28 cellular contexts compared by ENCODE assay signal in the genomic region with DNA sequence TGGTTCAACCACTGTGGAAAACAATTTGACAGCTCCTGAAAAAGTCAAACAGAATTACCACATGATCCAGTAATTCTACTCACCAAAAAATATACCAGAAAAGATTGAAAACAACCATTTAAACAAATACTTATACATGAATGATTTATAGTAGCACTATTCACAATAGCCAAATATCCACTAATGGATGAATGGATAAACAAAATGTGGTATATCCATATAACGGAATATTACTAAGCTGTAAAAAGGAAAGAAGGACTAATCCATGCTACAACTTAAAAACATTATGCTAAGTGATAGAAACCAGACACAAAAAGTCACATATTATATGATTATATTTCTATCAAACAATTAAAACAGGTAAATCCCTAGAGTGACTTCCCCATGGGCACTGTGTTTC.
"Had no signal": no experiment of that assay in that cellular context is flagged by ENCODE, and none has a peak within 500 bp of the region (broad histone marks: within the 10 kb centered on the region; RNA-seq: fewer than 3 reads in every experiment).

No MANE protein-coding gene starts in this region.

- H3K27ac ChIP-seq: neural progenitor cell, ovary, parathyroid adenoma, psoas muscle, right lobe of liver, sigmoid colon, stomach, thoracic aorta, thyroid gland, tibial nerve, upper lobe of left lung, vagina had no signal

- H3K27ac Mint-ChIP-seq: nephron; neural progenitor cell; progenitor cell of endocrine pancreas; stimulated activated effector memory CD8-positive, alpha-beta T cell treated with anti-CD3 and anti-CD28 coated beads, Interleukin-12 subunit alpha, Interleukin-12 subunit beta, amount 100 ng/mL, for 72 hours; stimulated activated naive B cell treated with anti-CD40 and anti-IgM and Interleukin-4, amounts not matched to agents 10 μg/mL and 1 μg/mL and 100 μg/mL, for 72 hours; stimulated activated naive CD8-positive, alpha-beta T cell treated with anti-CD3 and anti-CD28 coated beads, Interleukin-15, Interleukin-2, amounts not matched to agents 100 ng/mL and 50 ng/mL, for 24 hours had no signal

- H3K27me3 ChIP-seq: neural progenitor cell, ovary, right lobe of liver, sigmoid colon, stomach, thyroid gland, tibial nerve, upper lobe of left lung, vagina had no signal

- H3K9me3 ChIP-seq: ovary, right lobe of liver, thyroid gland, vagina had no signal

- H2AFZ ChIP-seq: neural progenitor cell, parathyroid adenoma had no signal

- H3K27me3 Mint-ChIP-seq: progenitor cell of endocrine pancreas had no signal

- H3K36me3 Mint-ChIP-seq: neural progenitor cell; stimulated activated effector memory CD8-positive, alpha-beta T cell treated with anti-CD3 and anti-CD28 coated beads, Interleukin-12 subunit alpha, Interleukin-12 subunit beta, amount 100 ng/mL, for 72 hours; stimulated activated naive B cell treated with anti-CD40 and anti-IgM and Interleukin-4, amounts not matched to agents 10 μg/mL and 1 μg/mL and 100 μg/mL, for 72 hours had no signal

- H3K4me1 ChIP-seq: neural progenitor cell, parathyroid adenoma, psoas muscle, right lobe of liver, sigmoid colon, stomach, thyroid gland, tibial nerve, upper lobe of left lung, vagina had no signal

- FAIRE-seq: small intestine, urothelium cell line had no signal

- H3K4me3 Mint-ChIP-seq: nephron; neural progenitor cell; stimulated activated effector memory CD8-positive, alpha-beta T cell treated with anti-CD3 and anti-CD28 coated beads, Interleukin-12 subunit alpha, Interleukin-12 subunit beta, amount 100 ng/mL, for 72 hours; stimulated activated naive B cell treated with anti-CD40 and anti-IgM and Interleukin-4, amounts not matched to agents 10 μg/mL and 1 μg/mL and 100 μg/mL, for 72 hours; stimulated activated naive CD8-positive, alpha-beta T cell treated with anti-CD3 and anti-CD28 coated beads, Interleukin-15, Interleukin-2, amounts not matched to agents 100 ng/mL and 50 ng/mL, for 24 hours had no signal

- H3K9ac ChIP-seq: neural progenitor cell, parathyroid adenoma had no signal

- H3K9me3 Mint-ChIP-seq: stimulated activated naive CD8-positive, alpha-beta T cell treated with anti-CD3 and anti-CD28 coated beads, Interleukin-15, Interleukin-2, amounts not matched to agents 100 ng/mL and 50 ng/mL, for 24 hours had no signal

- H3K4me3 ChIP-seq: neural progenitor cell, ovary, psoas muscle, right lobe of liver, sigmoid colon, stomach, thoracic aorta, thyroid gland, tibial nerve, upper lobe of left lung, vagina had no signal

- H3K4me1 Mint-ChIP-seq: nephron; stimulated activated effector memory CD8-positive, alpha-beta T cell treated with anti-CD3 and anti-CD28 coated beads, Interleukin-12 subunit alpha, Interleukin-12 subunit beta, amount 100 ng/mL, for 72 hours; stimulated activated naive B cell treated with anti-CD40 and anti-IgM and Interleukin-4, amounts not matched to agents 10 μg/mL and 1 μg/mL and 100 μg/mL, for 72 hours had no signal

- H3K36me3 ChIP-seq: neural progenitor cell, ovary, right lobe of liver, sigmoid colon, stomach, thoracic aorta, thyroid gland, tibial nerve, upper lobe of left lung, vagina had no signal

- ATAC-seq: psoas muscle; right cardiac atrium; right lobe of liver; stimulated activated effector memory CD8-positive, alpha-beta T cell treated with anti-CD3 and anti-CD28 coated beads, Interleukin-12 subunit alpha, Interleukin-12 subunit beta, amount 100 ng/mL, for 72 hours; stimulated activated naive B cell treated with anti-CD40 and anti-IgM and Interleukin-4, amounts not matched to agents 10 μg/mL and 1 μg/mL and 100 μg/mL, for 72 hours had no signal

- DNase-seq: occipital lobe; ovary; posterior cingulate gyrus; psoas muscle; right cardiac atrium; right lobe of liver; sigmoid colon; small intestine; stimulated activated CD4-positive, alpha-beta T cell treated with anti-CD3 and anti-CD28 coated beads, Interleukin-15, amount 100 ng/mL, for 24 hours; stimulated activated CD4-positive, alpha-beta T cell treated with anti-CD3 and anti-CD28 coated beads, Interleukin-2, amount 100 ng/mL, for 24 hours; stimulated activated CD4-positive, alpha-beta T cell treated with anti-CD3 and anti-CD28 coated beads, Interleukin-2, amount 100 ng/mL, for 48 hours; stimulated activated CD4-positive, alpha-beta T cell treated with anti-CD3 and anti-CD28 coated beads, Interleukin-4, amount 100 ng/mL, for 24 hours; stimulated activated naive B cell treated with anti-CD40 and anti-IgM and Interleukin-4, amounts not matched to agents 10 μg/mL and 1 μg/mL and 100 μg/mL, for 72 hours; stimulated activated naive CD4-positive, alpha-beta T cell treated with Interleukin-2 at 50 U/mL for 16 hours; stomach; thyroid gland; trophoblast cell; upper lobe of left lung had no signal

- H3K4me2 ChIP-seq: neural progenitor cell had no signal

- H3K79me2 ChIP-seq: parathyroid adenoma had no signal
